8 cellular contexts compared by ENCODE assay signal in genomic region chr11:65423516-65424199, GRCh38. TPM values are rescaled to one million over a fixed set of nuclear protein-coding genes. Genes with fewer than 3 reads are reported as not detected.
DNase-seq lines count a peak whose midpoint lies in the region; ATAC-seq and TF ChIP-seq lines count a peak whose summit lies in the region.

No MANE protein-coding gene starts in this region.

- H3K27me3 Mint-ChIP-seq in HFFc6 (ENCODE audit: insufficient read depth), result peaks cover 73% of the 10 kb centered on the region
- H3K27me3 Mint-ChIP-seq in activated T-cell treated with anti-CD3 and anti-CD28 coated beads, Interleukin-2, amount 50 U/mL, for 24 hours, result peaks cover 2% of the 10 kb centered on the region

- H3K4me1 ChIP-seq in A673 (ENCODE audit: insufficient read depth, low read length, poor library complexity, severe bottlenecking), result peaks cover 78% of the 10 kb centered on the region
- peaks cover 10% of the 10 kb centered on the region for H3K4me1 ChIP-seq in ovary (ENCODE audit: insufficient read depth)

- no TSS peak for BruUV-seq in A673 (replicated peaks; lab: Mats Ljungman, UMichigan)

- TF ChIP-seq POLR2A in ovary (IDR thresholded peaks at IDR 0.05), result peak; percentile 6

- DNase-seq in A673 (ENCODE audit: low spot score) (no peak), HFFc6 (peak; percentile 37), fibroblast of the aortic adventitia (ENCODE audit: low read depth) (peak; percentile 61), ovary (peak in 4 of 5 donors; percentile 41 to 55 (median 46)), iPS-NIHi7 (ENCODE audit: extremely low spot score) (no peak)
- peak; percentile 71 for DNase-seq in activated T-cell treated with anti-CD3 and anti-CD28 coated beads, Interleukin-2, amount 50 U/mL, for 24 hours

- H3K9me3 Mint-ChIP-seq in HFFc6, result peaks cover 63% of the 10 kb centered on the region
- no peaks in the 10 kb centered on the region for H3K9me3 Mint-ChIP-seq in activated T-cell treated with anti-CD3 and anti-CD28 coated beads, Interleukin-2, amount 50 U/mL, for 24 hours

- 2 to 11% (median 5%) methylated on average over 19 of the region's 19 CpGs for WGBS in ovary, 3 donors

- H3K27ac ChIP-seq in A673 (ENCODE audit: low read depth, low read length, poor library complexity, severe bottlenecking) (peak overlapping the region; percentile 100), ovary (peak overlapping the region; percentile 96 to 97)

- no peaks in the 10 kb centered on the region for H3K9me3 ChIP-seq in A673 (ENCODE audit: low read depth, low read length, poor library complexity, severe bottlenecking)
- no peaks in the 10 kb centered on the region for H3K9me3 ChIP-seq in ovary

- H3K36me3 ChIP-seq in A673 (ENCODE audit: insufficient read depth, low read length, poor library complexity, severe bottlenecking) (peaks cover 36% of the 10 kb centered on the region), ovary (no peaks in the 10 kb centered on the region)

- CTCF ChIA-PET in A673 (lab: Charles Lee), result interaction anchor here (0.6 to 0.7 kb wide), 2 partner anchors 101 to 438 kb away, joined by 3 to 4 read pairs; partner anchors contain the start of gene SCYL1

- ATAC-seq in HG02642 (IDR thresholded peaks at IDR 0.05; ENCODE audit: poor library complexity, unreplicated experiment) (no peak), GM19324 (IDR thresholded peaks at IDR 0.05; ENCODE audit: low FRiP score, unreplicated experiment) (no peak)

- intact Hi-C loops in A673 (cut with micrococcal nuclease; ENCODE audit: unreplicated experiment) (loop anchor here (2.0 kb wide), 1 partner anchor 53 kb away; no protein-coding TSS in a partner anchor), ovary (cut with DNase I) (loop anchor here (2.0 to 5.0 kb wide), 4 partner anchors 54 to 75 kb away; partner anchors contain the start of gene MALAT1 (in 3 of the 4))

- H3K36me3 Mint-ChIP-seq in HFFc6 (ENCODE audit: low read depth), result peaks cover 61% of the 10 kb centered on the region
- peaks cover 83% of the 10 kb centered on the region for H3K36me3 Mint-ChIP-seq in activated T-cell treated with anti-CD3 and anti-CD28 coated beads, Interleukin-2, amount 50 U/mL, for 24 hours (ENCODE audit: low read depth)

- H3K4me3 ChIP-seq in A673 (ENCODE audit: low read depth, low read length, poor library complexity, severe bottlenecking) (peak overlapping the region; percentile 66), fibroblast of the aortic adventitia (ENCODE audit: low read depth, low read length) (peak overlapping the region; percentile 81), ovary (peak overlapping the region; percentile 86)

- H3K4me1 Mint-ChIP-seq in HFFc6 (ENCODE audit: low read depth), result peaks cover 62% of the 10 kb centered on the region
- H3K4me1 Mint-ChIP-seq in activated T-cell treated with anti-CD3 and anti-CD28 coated beads, Interleukin-2, amount 50 U/mL, for 24 hours (ENCODE audit: low read depth), result peaks cover 56% of the 10 kb centered on the region

- peak overlapping the region; percentile 99 for H3K4me3 Mint-ChIP-seq in HFFc6
- peak overlapping the region; percentile 100 for H3K4me3 Mint-ChIP-seq in activated T-cell treated with anti-CD3 and anti-CD28 coated beads, Interleukin-2, amount 50 U/mL, for 24 hours

- peak overlapping the region; percentile 98 for H3K27ac Mint-ChIP-seq in HFFc6
- peak overlapping the region; percentile 100 for H3K27ac Mint-ChIP-seq in activated T-cell treated with anti-CD3 and anti-CD28 coated beads, Interleukin-2, amount 50 U/mL, for 24 hours

- TF ChIP-seq EP300 in ovary (IDR thresholded peaks at IDR 0.05), result no peak

- H3K27me3 ChIP-seq in A673 (replicated peaks; ENCODE audit: insufficient read depth, low read depth, low read length, poor library complexity) (no peaks in the 10 kb centered on the region), ovary (no peaks in the 10 kb centered on the region)

- no peak for TF ChIP-seq CTCF in A673 (conservative IDR thresholded peaks at IDR 0.05; ENCODE audit: low read depth, low read length)
- TF ChIP-seq CTCF in HFFc6 (IDR thresholded peaks at IDR 0.05), result no peak
- no peak for TF ChIP-seq CTCF in fibroblast of the aortic adventitia (IDR thresholded peaks at IDR 0.05; ENCODE audit: insufficient read depth, low read length)
- no peak for TF ChIP-seq CTCF in ovary (IDR thresholded peaks at IDR 0.05)

- POLR2A ChIA-PET in A673 (lab: Charles Lee; ENCODE audit: low non-redundant PET), result interaction anchor here (0.5 to 1.6 kb wide), 6 partner anchors 56 to 537 kb away, joined by 3 to 19 read pairs (median 4); partner anchors contain the start of gene MALAT1

RNA-seq across cellular contexts. Expression of gene NEAT1, which starts 1.1 kb away (rescaled TPM):
- 196 and 211 TPM in 2 replicates for total RNA-seq in A673 (2021)
- 100 to 1,000 TPM; 185 to 250 (median 213) TPM for total RNA-seq in HFFc6 (2021; fragmentation: NEBNext Ultra II Directional; extraction: Animal tissue kit (Norgen Biotek cat#: 25700))
- 527 and 883 TPM in 2 replicates for total RNA-seq in fibroblast of the aortic adventitia (ENCODE audit: low replicate concordance)
- total RNA-seq in ovary, result 100 to 1,000 TPM; 175 to 850 (median 372) TPM
- polyA plus RNA-seq in ovary, result 100 to 1,000 TPM; 216 to 268 TPM

RNA-seq across cellular contexts. Expression of gene FRMD8, which starts 37.2 kb away (rescaled TPM):
- 43.2 and 51.1 TPM in 2 replicates for total RNA-seq in A673 (2021)
- total RNA-seq in HFFc6 (2021; fragmentation: NEBNext Ultra II Directional; extraction: Animal tissue kit (Norgen Biotek cat#: 25700)), result 10 to 100 TPM; 22.4 to 28.5 (median 27.1) TPM
- total RNA-seq in fibroblast of the aortic adventitia (ENCODE audit: low replicate concordance), result 42.7 and 172 TPM in 2 replicates
- 10 to 100 TPM; 21.2 to 41.7 (median 25.5) TPM for total RNA-seq in ovary
- polyA plus RNA-seq in ovary, result 10 to 100 TPM in 1 of 2 donors, 1 to 10 TPM in 1; 4.3 to 15.8 TPM

RNA-seq across cellular contexts. Expression of gene SLC25A45, which starts 41.2 kb away (rescaled TPM):
- total RNA-seq in A673 (2021) (5.3 and 7.4 TPM in 2 replicates), fibroblast of the aortic adventitia (ENCODE audit: low replicate concordance) (0.41 and 5.8 TPM in 2 replicates), ovary (1 to 10 TPM; 3.2 to 8.7 (median 4.6) TPM)
- total RNA-seq in HFFc6 (2021; fragmentation: NEBNext Ultra II Directional; extraction: Animal tissue kit (Norgen Biotek cat#: 25700)), result 1 to 10 TPM; 4.9 to 8.9 (median 5.8) TPM
- polyA plus RNA-seq in ovary, result 1 to 10 TPM; 2.7 to 3.4 TPM

Comparison
In these comparisons a context has a peak if more than half of its experiments do, and no peak if none do; other contexts are left out.
1. DNase-seq: peak in HFFc6 (single experiment), activated T-cell treated with anti-CD3 and anti-CD28 coated beads, Interleukin-2, amount 50 U/mL, for 24 hours (single experiment), fibroblast of the aortic adventitia (single experiment) and ovary (4 of 5); none in A673 (single experiment) and iPS-NIHi7 (single experiment).
2. Peak in every context shown above with its lines, with median percentiles within 50 percentile points of each other: H3K4me3 ChIP-seq.